10 cellular contexts compared by ENCODE assay signal in the genomic region with DNA sequence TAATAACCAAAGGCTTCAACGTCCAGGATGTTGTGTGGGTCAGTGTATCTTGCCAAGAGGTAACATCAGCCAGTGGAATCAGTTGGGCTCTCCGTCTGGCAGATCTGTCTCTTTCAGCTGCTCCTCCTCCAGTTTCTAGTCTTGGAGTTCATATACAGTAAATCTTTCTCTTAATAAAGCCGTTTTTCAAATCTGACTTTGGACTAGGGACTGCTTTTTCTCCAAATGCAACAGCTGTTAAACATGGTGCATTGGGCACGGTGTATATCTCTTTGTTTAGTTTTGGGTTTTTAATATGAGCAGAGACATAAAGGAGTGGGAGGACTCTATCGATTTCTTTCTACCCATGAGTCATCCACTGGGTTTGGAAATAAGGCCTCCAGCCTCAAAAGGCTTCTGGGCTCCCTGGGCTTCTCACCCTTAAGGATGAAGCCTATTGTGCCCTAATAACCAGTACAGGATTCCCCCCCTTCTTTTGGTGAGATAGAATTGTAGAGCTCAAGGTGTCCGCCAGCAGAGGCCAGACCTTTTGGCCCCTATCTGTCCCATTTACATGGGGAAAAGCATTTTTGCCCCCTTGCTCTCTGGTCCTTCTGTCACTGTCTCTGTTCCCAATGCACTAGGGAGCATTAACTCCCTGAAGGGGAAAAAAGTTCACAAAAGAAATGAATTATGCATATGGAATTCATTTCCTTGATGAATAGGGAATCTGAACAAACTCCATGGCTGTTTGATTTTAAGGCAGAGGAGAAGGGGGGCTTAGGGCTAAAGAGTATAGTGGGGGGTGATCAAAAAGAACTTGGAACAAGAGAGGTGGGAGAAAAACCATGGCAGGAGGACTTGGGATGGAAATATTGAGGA.
DNase-seq lines count a peak whose midpoint lies in the region; ATAC-seq and TF ChIP-seq lines count a peak whose summit lies in the region.
"Had no signal": no experiment of that assay in that cellular context is flagged by ENCODE, and none has a peak within 500 bp of the region (broad histone marks: within the 10 kb centered on the region; RNA-seq: fewer than 3 reads in every experiment).

No MANE protein-coding gene starts in this region.

- no peak overlapping the region for H3K4me3 ChIP-seq in cardiac muscle cell

- H3K27me3 ChIP-seq in cardiac muscle cell = no peaks in the 10 kb centered on the region

- intact Hi-C loops in left ventricle myocardium superior (cut with micrococcal nuclease) = loop anchor here (10.0 kb wide), 1 partner anchor 140 kb away; no protein-coding TSS in a partner anchor
- intact Hi-C loops in activated CD4-positive, alpha-beta T cell treated with anti-CD3 and anti-CD28 coated beads, Interleukin-2, amount 10 ng/mL, durations not matched to agents 24 days and 14 days (cut with micrococcal nuclease) = no loop called here

- H3K27me3 Mint-ChIP-seq in activated CD4-positive, alpha-beta T cell treated with anti-CD3 and anti-CD28 coated beads, Interleukin-2, amount 10 ng/mL, durations not matched to agents 24 days and 14 days = no peaks in the 10 kb centered on the region

- peaks cover 45% of the 10 kb centered on the region for H3K4me1 ChIP-seq in cardiac muscle cell (ENCODE audit: low read depth)

- DNase-seq in cardiac muscle cell (ENCODE audit: low read depth in 1 of 2, low spot score in 1 of 2) (peak in 1 of 2 donors; percentile 75), left ventricle myocardium superior (no peak), amniotic epithelial cell (ENCODE audit: low read depth) (peak; percentile 80), iris pigment epithelial cell (ENCODE audit: low read depth) (peak; percentile 69), midbrain (lab: John Stamatoyannopoulos, UW) (no peak), T-helper 9 cell (no peak)
- no peak for DNase-seq in activated CD4-positive, alpha-beta T cell treated with anti-CD3 and anti-CD28 coated beads, Interleukin-2, amount 10 ng/mL, durations not matched to agents 24 days and 14 days
- DNase-seq: NCI-H82, occipital lobe had no signal

- H3K27ac ChIP-seq in cardiac muscle cell = peak overlapping the region; percentile 50

- H3K36me3 Mint-ChIP-seq in activated CD4-positive, alpha-beta T cell treated with anti-CD3 and anti-CD28 coated beads, Interleukin-2, amount 10 ng/mL, durations not matched to agents 24 days and 14 days (ENCODE audit: low read depth) = no peaks in the 10 kb centered on the region

- no peak for TF ChIP-seq CTCF in cardiac muscle cell (IDR thresholded peaks at IDR 0.05; ENCODE audit: low read depth, low read length)

- H3K9me3 ChIP-seq in cardiac muscle cell (ENCODE audit: low read depth) = no peaks in the 10 kb centered on the region

- H3K4me1 Mint-ChIP-seq in activated CD4-positive, alpha-beta T cell treated with anti-CD3 and anti-CD28 coated beads, Interleukin-2, amount 10 ng/mL, durations not matched to agents 24 days and 14 days = no peaks in the 10 kb centered on the region

- no peak overlapping the region for H3K4me3 Mint-ChIP-seq in activated CD4-positive, alpha-beta T cell treated with anti-CD3 and anti-CD28 coated beads, Interleukin-2, amount 10 ng/mL, durations not matched to agents 24 days and 14 days

- peaks cover 4% of the 10 kb centered on the region for H3K9me3 Mint-ChIP-seq in activated CD4-positive, alpha-beta T cell treated with anti-CD3 and anti-CD28 coated beads, Interleukin-2, amount 10 ng/mL, durations not matched to agents 24 days and 14 days

- H3K36me3 ChIP-seq in cardiac muscle cell = peaks cover 10% of the 10 kb centered on the region

- ATAC-seq in left ventricle myocardium superior (no peak), HG02763 (IDR thresholded peaks at IDR 0.05; ENCODE audit: unreplicated experiment) (no peak)

- H3K27ac Mint-ChIP-seq in activated CD4-positive, alpha-beta T cell treated with anti-CD3 and anti-CD28 coated beads, Interleukin-2, amount 10 ng/mL, durations not matched to agents 24 days and 14 days = no peak overlapping the region

Comparison
In these comparisons a context has a peak if more than half of its experiments do, and no peak if none do; other contexts are left out.
1. DNase-seq: peak in amniotic epithelial cell (single experiment) and iris pigment epithelial cell (single experiment); none in left ventricle myocardium superior (single experiment), activated CD4-positive, alpha-beta T cell treated with anti-CD3 and anti-CD28 coated beads, Interleukin-2, amount 10 ng/mL, durations not matched to agents 24 days and 14 days (single experiment), midbrain (single experiment) and T-helper 9 cell (single experiment).